In the genomic region with DNA sequence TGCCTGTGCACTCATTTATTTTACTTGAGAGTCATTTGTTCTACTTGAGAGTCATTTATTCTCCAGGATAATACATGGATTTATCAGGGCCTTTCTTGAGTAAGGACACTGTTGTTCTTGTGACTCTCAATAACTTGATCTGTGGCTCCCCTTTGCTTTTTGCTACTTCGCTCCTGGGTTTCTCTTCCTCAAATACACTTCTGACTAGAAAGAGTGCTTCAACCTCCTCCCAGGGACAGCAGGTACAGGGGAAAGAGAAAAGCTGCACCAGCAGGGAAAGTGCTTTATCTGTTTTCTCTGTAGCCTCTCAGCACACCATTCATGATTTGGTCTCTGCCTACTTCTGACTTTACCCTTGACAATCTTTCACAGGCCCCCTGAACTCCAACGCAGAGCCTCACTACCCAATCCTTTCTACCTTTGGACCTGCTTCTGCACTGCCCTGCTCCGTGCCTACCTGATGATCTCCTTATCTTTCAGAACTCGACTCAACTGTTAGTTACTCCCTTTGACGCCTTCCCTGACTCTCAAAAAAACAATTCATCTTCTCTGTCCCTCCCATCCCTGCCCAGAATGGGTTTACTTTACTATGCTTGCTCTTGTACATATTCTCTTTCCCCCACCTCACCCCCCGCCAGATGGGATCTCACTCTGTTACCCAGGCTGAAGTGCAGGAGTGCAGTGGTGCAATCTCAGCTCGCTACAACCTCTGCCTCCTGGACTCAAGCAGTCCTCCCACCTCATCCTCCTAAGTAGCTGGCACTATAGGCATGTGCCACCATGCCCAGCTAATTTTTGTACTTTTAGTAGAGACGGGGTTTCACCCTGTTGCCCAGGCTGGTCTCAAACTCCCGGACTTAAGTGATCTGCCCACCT, we compare ENCODE assay signal across 8 cellular contexts. TPM values are rescaled to one million over a fixed set of nuclear protein-coding genes. Genes with fewer than 3 reads are reported as not detected.
DNase-seq lines count a peak whose midpoint lies in the region; ATAC-seq and TF ChIP-seq lines count a peak whose summit lies in the region.

No MANE protein-coding gene starts in this region.

- no peak for TF ChIP-seq POLR2A in upper lobe of left lung (IDR thresholded peaks at IDR 0.05)

- no peak for TF ChIP-seq RAD21 in SK-N-SH (IDR thresholded peaks at IDR 0.05; ENCODE audit: low read length)

- H3K4me3 ChIP-seq in ACC112 (ENCODE audit: low read depth, low read length) (no peak overlapping the region), Loucy (ENCODE audit: low read length, poor library complexity, severe bottlenecking) (peak overlapping the region; percentile 56), SK-N-SH (ENCODE audit: low read depth in 2 of 2, low read length in 1 of 2) (no peak overlapping the region), upper lobe of left lung (no peak overlapping the region)

- no peaks in the 10 kb centered on the region for H3K9me3 Mint-ChIP-seq in effector memory CD8-positive, alpha-beta T cell

- 56% methylated on average over 9 of the region's 9 CpGs for WGBS in SK-N-SH (ENCODE audit: low lambda C conversion rate)
- 68 to 70% methylated on average over 9 of the region's 9 CpGs for WGBS in upper lobe of left lung, 2 donors

- peak overlapping the region; percentile 69 for H3K4me2 ChIP-seq in Loucy (ENCODE audit: low read depth, low read length, poor library complexity, severe bottlenecking)
- H3K4me2 ChIP-seq in SK-N-SH: no peak overlapping the region

- H3K9me2 ChIP-seq in Loucy (replicated peaks; ENCODE audit: low read depth, low read length): no peaks in the 10 kb centered on the region
- no peaks in the 10 kb centered on the region for H3K9me2 ChIP-seq in SK-N-SH

- no peak for TF ChIP-seq CTCF in Loucy (conservative IDR thresholded peaks at IDR 0.05; ENCODE audit: low read length)
- TF ChIP-seq CTCF in SK-N-SH (IDR thresholded peaks at IDR 0.05): no peak
- TF ChIP-seq CTCF in upper lobe of left lung (IDR thresholded peaks at IDR 0.05): no peak

- H2AFZ ChIP-seq in ACC112 (ENCODE audit: low read length, unreplicated experiment) (peak overlapping the region; percentile 5), Loucy (ENCODE audit: low read length) (peak overlapping the region; percentile 86), SK-N-SH (ENCODE audit: low read depth) (no peak overlapping the region; the same call in 1 of the 2 replicates)

- ATAC-seq in GM19328 (IDR thresholded peaks at IDR 0.05; ENCODE audit: unreplicated experiment): peak; percentile 38
- no peak for ATAC-seq in effector memory CD8-positive, alpha-beta T cell (replicated peaks)
- no peak for ATAC-seq in upper lobe of left lung (ENCODE audit: low FRiP score in 2 of 2)

- TF ChIP-seq EP300 in SK-N-SH (IDR thresholded peaks at IDR 0.05; ENCODE audit: borderline replicate concordance in 1 of 2, low read depth in 1 of 2, low read length in 1 of 2): no peak
- TF ChIP-seq EP300 in upper lobe of left lung (IDR thresholded peaks at IDR 0.05): no peak

- H3F3A ChIP-seq in Loucy (ENCODE audit: low read depth): no peaks in the 10 kb centered on the region
- no peaks in the 10 kb centered on the region for H3F3A ChIP-seq in SK-N-SH (replicated peaks; ENCODE audit: insufficient read depth)

- POLR2A ChIA-PET in SK-N-SH (lab: Yijun Ruan, JAX): interaction anchor here (1.0 kb wide), 2 partner anchors 16 to 34 kb away, joined by 3 to 4 read pairs; a partner anchor contains a TSS

- peaks cover 6% of the 10 kb centered on the region in 2 donors for H3K4me1 Mint-ChIP-seq in effector memory CD8-positive, alpha-beta T cell (ENCODE audit: low read depth in 2 of 2)

- H3K9ac ChIP-seq in Loucy (ENCODE audit: low read depth, low read length, poor library complexity, severe bottlenecking) (peak overlapping the region; percentile 39), SK-N-SH (no peak overlapping the region)

- no peak overlapping the region for H3K27ac ChIP-seq in ACC112 (ENCODE audit: low read depth, low read length)
- no peak overlapping the region for H3K27ac ChIP-seq in SK-N-SH (ENCODE audit: low read depth in 2 of 2, low read length in 1 of 2)
- no peak overlapping the region for H3K27ac ChIP-seq in upper lobe of left lung

- no peaks in the 10 kb centered on the region for H3K36me3 ChIP-seq in ACC112 (ENCODE audit: insufficient read depth, low read length)
- no peaks in the 10 kb centered on the region for H3K36me3 ChIP-seq in Loucy (ENCODE audit: insufficient read depth, low read length)
- H3K36me3 ChIP-seq in SK-N-SH (replicated peaks in 1 of 2; ENCODE audit: control insufficient read depth in 1 of 2, insufficient read depth in 2 of 2, low read length in 1 of 2): no peaks in the 10 kb centered on the region
- no peaks in the 10 kb centered on the region for H3K36me3 ChIP-seq in upper lobe of left lung

- H3K9me3 ChIP-seq in Loucy (ENCODE audit: insufficient read depth, low read depth, low read length): no peaks in the 10 kb centered on the region
- no peaks in the 10 kb centered on the region for H3K9me3 ChIP-seq in SK-N-SH
- H3K9me3 ChIP-seq in upper lobe of left lung: no peaks in the 10 kb centered on the region

- peak overlapping the region; percentile 45 to 69 for H3K4me3 Mint-ChIP-seq in effector memory CD8-positive, alpha-beta T cell

- CTCF ChIA-PET in SK-N-SH (lab: Yijun Ruan, JAX): interaction anchor here (0.6 to 7.8 kb wide), 26 partner anchors 8 to 244 kb away, joined by 3 to 163 read pairs (median 10); a partner anchor contains a TSS

- H3K27me3 ChIP-seq in ACC112 (ENCODE audit: insufficient read depth, low read length) (peaks cover 50% of the 10 kb centered on the region), Loucy (ENCODE audit: insufficient read depth, low read length, poor library complexity, severe bottlenecking) (no peaks in the 10 kb centered on the region), SK-N-SH (ENCODE audit: insufficient read depth) (peaks cover 38% of the 10 kb centered on the region; the same call in 1 of the 2 replicates), upper lobe of left lung (no peaks in the 10 kb centered on the region)

- H3K4me1 ChIP-seq in ACC112 (ENCODE audit: control insufficient read depth, insufficient read depth, low read length, unreplicated experiment) (no peaks in the 10 kb centered on the region), Loucy (ENCODE audit: insufficient read depth, low read length, poor library complexity, severe bottlenecking) (peaks cover 5% of the 10 kb centered on the region), SK-N-SH (ENCODE audit: control insufficient read depth in 1 of 2, insufficient read depth in 2 of 2, low read depth in 1 of 2, low read length in 1 of 2) (peaks cover 0 to 11% of the 10 kb centered on the region in 2 experiments; a peak in 2 of 4 replicates), upper lobe of left lung (peaks cover 8 to 12% (median 9%) of the 10 kb centered on the region in 4 donors)

- peaks cover 4% of the 10 kb centered on the region for H3K36me3 Mint-ChIP-seq in effector memory CD8-positive, alpha-beta T cell (ENCODE audit: insufficient read depth)

- DNase-seq in effector memory CD8-positive, alpha-beta T cell: no peak
- DNase-seq in DMS 273 (lab: John Stamatoyannopoulos, UW; ENCODE audit: unreplicated experiment): no peak
- DNase-seq in SK-N-SH: no peak
- DNase-seq in activated CD4-positive, alpha-beta T cell treated with anti-CD3 and anti-CD28 coated beads, Interleukin-2, amount 50 U/mL, for 4 hours: no peak
- no peak for DNase-seq in upper lobe of left lung

- peaks cover 27 to 50% of the 10 kb centered on the region in 2 donors for H3K27me3 Mint-ChIP-seq in effector memory CD8-positive, alpha-beta T cell

- H4K20me1 ChIP-seq in Loucy (ENCODE audit: insufficient read depth, low read length, poor library complexity, severe bottlenecking) (no peaks in the 10 kb centered on the region), SK-N-SH (ENCODE audit: insufficient read depth) (no peaks in the 10 kb centered on the region)

- H3K79me2 ChIP-seq in ACC112 (ENCODE audit: control insufficient read depth, insufficient read depth, low read length, unreplicated experiment): no peaks in the 10 kb centered on the region
- H3K79me2 ChIP-seq in Loucy (ENCODE audit: insufficient read depth, low read length): no peaks in the 10 kb centered on the region
- no peaks in the 10 kb centered on the region for H3K79me2 ChIP-seq in SK-N-SH (ENCODE audit: insufficient read depth)

- no peak overlapping the region for H3K27ac Mint-ChIP-seq in effector memory CD8-positive, alpha-beta T cell

TF ChIP-seq in SK-N-SH, 30 proteins besides CTCF, POLR2A, EP300 and RAD21:
- TF ChIP-seq GABPA (IDR thresholded peaks at IDR 0.05; ENCODE audit: low read depth) (no peak), JUND (IDR thresholded peaks at IDR 0.05) (no peak), RXRA (IDR thresholded peaks at IDR 0.05; ENCODE audit: borderline replicate concordance, low read depth) (no peak)

RNA-seq across cellular contexts. Expression of a gene that starts 15.6 kb away (rescaled TPM):
- polyA plus RNA-seq in SK-N-SH (2012; rRNA removed): 4.0 and 5.1 TPM in 2 replicates
- 5.5 and 6.0 TPM in 2 replicates for polyA plus RNA-seq in SK-N-SH (2012; cell fraction: cytosol; rRNA removed)
- polyA plus RNA-seq in SK-N-SH (2012; cell fraction: nucleus; rRNA removed): 2.9 and 4.1 TPM in 2 replicates
- 1 to 10 TPM; 2.8 to 6.5 (median 6.0) TPM for total RNA-seq in upper lobe of left lung

RNA-seq across cellular contexts. Expression of a gene that starts 22.6 kb away (rescaled TPM):
- polyA plus RNA-seq in SK-N-SH (2012; rRNA removed): 0.03 TPM in 1 of 2 replicates, not detected in the other
- polyA plus RNA-seq in SK-N-SH (2012; cell fraction: cytosol; rRNA removed): not detected in 2 replicates
- polyA plus RNA-seq in SK-N-SH (2012; cell fraction: nucleus; rRNA removed): not detected in 2 replicates
- under 1 TPM in 1 of 6 donors, not detected in 5; 0.11 TPM for total RNA-seq in upper lobe of left lung

RNA-seq across cellular contexts. Expression of a gene that starts 34.0 kb away (rescaled TPM):
- polyA plus RNA-seq in SK-N-SH (2012; rRNA removed): 0.02 and 0.05 TPM in 2 replicates
- 0.01 and 0.03 TPM in 2 replicates for polyA plus RNA-seq in SK-N-SH (2012; cell fraction: cytosol; rRNA removed)
- 0.01 TPM in 1 of 2 replicates, not detected in the other for polyA plus RNA-seq in SK-N-SH (2012; cell fraction: nucleus; rRNA removed)
- not detected for total RNA-seq in upper lobe of left lung

RNA-seq across cellular contexts. Expression of a gene that starts 51.1 kb away (rescaled TPM):
- 67.9 and 70.7 TPM in 2 replicates for polyA plus RNA-seq in SK-N-SH (2012; rRNA removed)
- 25.4 and 43.9 TPM in 2 replicates for polyA plus RNA-seq in SK-N-SH (2012; cell fraction: cytosol; rRNA removed)
- 92.0 and 109 TPM in 2 replicates for polyA plus RNA-seq in SK-N-SH (2012; cell fraction: nucleus; rRNA removed)
- total RNA-seq in upper lobe of left lung: 10 to 100 TPM; 13.6 to 43.8 (median 36.9) TPM
